In the genomic region with DNA sequence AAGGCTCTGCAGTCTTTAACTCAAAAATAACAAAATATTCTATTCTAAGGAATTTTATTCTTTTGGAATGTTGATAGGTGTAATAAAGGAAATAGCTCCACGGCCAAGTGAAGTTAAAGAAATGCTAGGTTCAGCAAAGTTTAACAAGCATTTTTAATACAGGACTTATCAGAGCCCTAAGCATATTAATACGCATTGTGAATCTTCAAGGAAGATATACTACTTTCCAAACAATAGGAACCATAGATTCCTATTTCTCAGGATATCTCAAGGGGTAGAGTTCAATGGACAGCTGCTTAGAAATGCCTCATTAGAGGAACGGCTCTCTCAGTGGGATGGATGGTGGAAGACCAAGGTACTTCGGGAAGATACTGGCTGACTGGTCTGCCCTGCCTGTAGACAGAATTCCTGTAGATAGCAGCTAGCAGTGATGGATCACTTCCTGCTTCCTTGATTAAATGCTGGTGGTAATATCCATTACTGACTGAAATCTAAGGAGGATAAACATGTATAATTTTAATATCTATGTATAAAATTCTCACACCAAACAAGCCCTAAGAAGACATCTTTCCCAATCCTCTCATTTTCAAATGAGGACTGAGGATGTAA, we compare ENCODE assay signal across 28 cellular contexts.
"Had no signal": no experiment of that assay in that cellular context is flagged by ENCODE, and none has a peak within 500 bp of the region (broad histone marks: within the 10 kb centered on the region; RNA-seq: fewer than 3 reads in every experiment).

No MANE protein-coding gene starts in this region.

- H3K4me1 ChIP-seq: ascending aorta, esophagus muscularis mucosa, left lung, upper lobe of right lung had no signal

- H3K36me3 Mint-ChIP-seq: brain had no signal

- H3K9me3 ChIP-seq: adrenal gland, ascending aorta, esophagus muscularis mucosa, left lung, tibial artery, upper lobe of right lung had no signal

- H3K27me3 ChIP-seq: adrenal gland, ascending aorta, cardiac muscle cell, esophagus muscularis mucosa, foreskin keratinocyte, left lung, tibial artery, upper lobe of right lung had no signal

- H3K4me1 Mint-ChIP-seq: brain, endodermal cell, nephron had no signal

- H3K36me3 ChIP-seq: adrenal gland, ascending aorta, cardiac muscle cell, esophagus muscularis mucosa, left lung, tibial artery, upper lobe of right lung, WERI-Rb-1 had no signal

- ATAC-seq: activated CD4-positive, CD25-positive, alpha-beta regulatory T cell treated with anti-CD3 and anti-CD28 coated beads, Interleukin-2, amount 50 U/mL, for 24 hours; foreskin keratinocyte; left lung; sciatic nerve; stimulated activated effector memory CD8-positive, alpha-beta T cell treated with anti-CD3 and anti-CD28 coated beads, Interleukin-12 subunit alpha, Interleukin-12 subunit beta, amount 100 ng/mL, for 72 hours; upper lobe of right lung had no signal

- H3K27ac Mint-ChIP-seq: activated CD4-positive, alpha-beta memory T cell treated with anti-CD3 and anti-CD28 coated beads, Interleukin-2, amount 10 ng/mL, durations not matched to agents 7 days and 5 days; activated CD4-positive, alpha-beta T cell treated with anti-CD3 and anti-CD28 coated beads, Interleukin-2, amount 10 ng/mL, durations not matched to agents 7 days and 5 days; activated naive CD8-positive, alpha-beta T cell treated with anti-CD3 and anti-CD28 coated beads for 36 hours; activated T-cell treated with anti-CD3 and anti-CD28 coated beads, Interleukin-2, amount 50 U/mL, for 24 hours; brain; endodermal cell; nephron; stimulated activated effector memory CD8-positive, alpha-beta T cell treated with anti-CD3 and anti-CD28 coated beads, Interleukin-12 subunit alpha, Interleukin-12 subunit beta, amount 100 ng/mL, for 72 hours had no signal

- DNase-seq: activated CD4-positive, alpha-beta memory T cell treated with anti-CD3 and anti-CD28 coated beads, Interleukin-2, amount 10 ng/mL, durations not matched to agents 7 days and 5 days; activated CD4-positive, alpha-beta T cell treated with anti-CD3 and anti-CD28 coated beads, Interleukin-2, amount 10 ng/mL, durations not matched to agents 7 days and 5 days; activated CD8-positive, alpha-beta memory T cell treated with anti-CD3 and anti-CD28 coated beads, Interleukin-2, amount 50 U/mL, for 48 hours; activated naive CD8-positive, alpha-beta T cell treated with anti-CD3 and anti-CD28 coated beads for 36 hours; activated T-cell treated with anti-CD3 and anti-CD28 coated beads, Interleukin-2, amount 50 U/mL, for 24 hours; adrenal gland; endodermal cell; foreskin keratinocyte; kidney glomerular epithelial cell; left lung; posterior cingulate gyrus; stimulated activated CD4-positive, alpha-beta T cell treated with anti-CD3 and anti-CD28 coated beads, Interleukin-12 subunit alpha, Interleukin-12 subunit beta, amount 100 ng/mL, for 4 hours; stimulated activated CD4-positive, alpha-beta T cell treated with anti-CD3 and anti-CD28 coated beads, Interleukin-4, amount 100 ng/mL, for 24 hours; T-helper 9 cell; tibial artery; upper lobe of right lung; WERI-Rb-1 had no signal

- H3K4me3 Mint-ChIP-seq: activated CD4-positive, alpha-beta memory T cell treated with anti-CD3 and anti-CD28 coated beads, Interleukin-2, amount 10 ng/mL, durations not matched to agents 7 days and 5 days; activated CD4-positive, alpha-beta T cell treated with anti-CD3 and anti-CD28 coated beads, Interleukin-2, amount 10 ng/mL, durations not matched to agents 7 days and 5 days; activated naive CD8-positive, alpha-beta T cell treated with anti-CD3 and anti-CD28 coated beads for 36 hours; activated T-cell treated with anti-CD3 and anti-CD28 coated beads, Interleukin-2, amount 50 U/mL, for 24 hours; brain; endodermal cell; nephron; stimulated activated effector memory CD8-positive, alpha-beta T cell treated with anti-CD3 and anti-CD28 coated beads, Interleukin-12 subunit alpha, Interleukin-12 subunit beta, amount 100 ng/mL, for 72 hours; stimulated activated naive CD8-positive, alpha-beta T cell treated with anti-CD3 and anti-CD28 coated beads, Interleukin-15, Interleukin-2, amounts not matched to agents 100 ng/mL and 50 ng/mL, for 24 hours had no signal

- H3K27me3 Mint-ChIP-seq: activated CD4-positive, alpha-beta memory T cell treated with anti-CD3 and anti-CD28 coated beads, Interleukin-2, amount 10 ng/mL, durations not matched to agents 7 days and 5 days; activated CD4-positive, alpha-beta T cell treated with anti-CD3 and anti-CD28 coated beads, Interleukin-2, amount 10 ng/mL, durations not matched to agents 7 days and 5 days; activated naive CD8-positive, alpha-beta T cell treated with anti-CD3 and anti-CD28 coated beads for 36 hours; activated T-cell treated with anti-CD3 and anti-CD28 coated beads, Interleukin-2, amount 50 U/mL, for 24 hours; brain; stimulated activated naive CD8-positive, alpha-beta T cell treated with anti-CD3 and anti-CD28 coated beads, Interleukin-15, Interleukin-2, amounts not matched to agents 100 ng/mL and 50 ng/mL, for 24 hours had no signal

- H3K9me3 Mint-ChIP-seq: activated CD4-positive, alpha-beta memory T cell treated with anti-CD3 and anti-CD28 coated beads, Interleukin-2, amount 10 ng/mL, durations not matched to agents 7 days and 5 days; activated CD4-positive, alpha-beta T cell treated with anti-CD3 and anti-CD28 coated beads, Interleukin-2, amount 10 ng/mL, durations not matched to agents 7 days and 5 days; activated naive CD8-positive, alpha-beta T cell treated with anti-CD3 and anti-CD28 coated beads for 36 hours; activated T-cell treated with anti-CD3 and anti-CD28 coated beads, Interleukin-2, amount 50 U/mL, for 24 hours; brain; endodermal cell; nephron; stimulated activated effector memory CD8-positive, alpha-beta T cell treated with anti-CD3 and anti-CD28 coated beads, Interleukin-12 subunit alpha, Interleukin-12 subunit beta, amount 100 ng/mL, for 72 hours; stimulated activated naive CD8-positive, alpha-beta T cell treated with anti-CD3 and anti-CD28 coated beads, Interleukin-15, Interleukin-2, amounts not matched to agents 100 ng/mL and 50 ng/mL, for 24 hours had no signal

- H3K4me3 ChIP-seq: adrenal gland, ascending aorta, cardiac muscle cell, esophagus muscularis mucosa, left lung, lung, skin epidermis, tibial artery, upper lobe of right lung had no signal

- H3K27ac ChIP-seq: ascending aorta, cardiac muscle cell, foreskin keratinocyte, left lung, skin epidermis, tibial artery, upper lobe of right lung, WERI-Rb-1 had no signal
